In the genomic region with DNA sequence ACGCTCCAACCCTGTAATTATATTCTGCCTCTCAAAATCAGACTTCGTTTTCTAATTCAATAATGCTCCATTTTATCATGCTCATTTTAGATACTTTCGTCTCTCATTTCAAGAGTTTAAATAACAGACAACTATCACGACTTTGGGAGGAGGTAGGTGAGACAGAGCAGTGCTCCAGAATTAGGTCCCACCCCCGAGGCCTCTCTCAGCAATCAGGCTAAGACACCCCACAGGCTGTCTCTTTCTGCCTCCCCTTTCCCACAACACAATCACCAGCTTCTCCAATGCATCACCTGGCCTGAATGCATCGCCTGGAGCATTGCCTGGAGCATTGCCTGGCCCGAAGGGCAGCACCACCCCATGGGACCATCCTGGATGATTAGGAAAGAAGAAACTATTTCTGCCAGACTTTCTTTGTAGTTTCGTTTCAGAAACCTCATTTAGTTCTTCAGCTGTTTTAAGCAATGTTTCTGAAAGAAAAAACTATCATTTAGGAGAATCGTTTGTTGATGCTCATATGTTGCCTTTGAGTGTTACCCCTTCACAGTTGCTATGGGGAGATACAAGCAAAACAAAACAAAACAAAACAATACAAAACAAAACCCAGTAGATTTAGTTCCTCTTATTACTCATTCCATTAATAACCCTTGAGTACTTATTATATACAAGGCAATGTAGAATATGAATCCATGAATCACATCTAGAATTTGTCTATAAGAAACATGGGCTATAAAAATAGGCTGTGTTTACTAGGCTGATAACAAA, we compare ENCODE assay signal across 25 cellular contexts. TPM values are rescaled to one million over a fixed set of nuclear protein-coding genes. Genes with fewer than 3 reads are reported as not detected.
DNase-seq lines count a peak whose midpoint lies in the region; ATAC-seq and TF ChIP-seq lines count a peak whose summit lies in the region.
"Had no signal": no experiment of that assay in that cellular context is flagged by ENCODE, and none has a peak within 500 bp of the region (broad histone marks: within the 10 kb centered on the region; RNA-seq: fewer than 3 reads in every experiment).

No MANE protein-coding gene starts in this region.

- H3K4ac ChIP-seq in mesendoderm (ENCODE audit: low read depth, low read length), result no peak overlapping the region

- H3K4me1 ChIP-seq in mesendoderm (ENCODE audit: control insufficient read depth, low read depth, low read length), result no peaks in the 10 kb centered on the region
- H3K4me1 ChIP-seq: Peyer's patch, SJSA1 had no signal

- H3K27me3 ChIP-seq in mesendoderm (ENCODE audit: insufficient read depth, low read length, poor library complexity), result no peaks in the 10 kb centered on the region
- H3K27me3 ChIP-seq: Peyer's patch, SJSA1 had no signal

- no peaks in the 10 kb centered on the region for H3K79me1 ChIP-seq in mesendoderm (ENCODE audit: low read length)

- WGBS in mesendoderm (ENCODE audit: extremely low coverage, insufficient coverage, low lambda C conversion rate), result no CpG with 5 or more reads among the region's 9 CpGs

- H3K23ac ChIP-seq in mesendoderm (ENCODE audit: low read length), result no peak overlapping the region

- H2AK5ac ChIP-seq in mesendoderm (ENCODE audit: low read length), result no peak overlapping the region

- H3K4me2 ChIP-seq in mesendoderm (ENCODE audit: low read length), result no peak overlapping the region

- no peaks in the 10 kb centered on the region for H3K36me3 ChIP-seq in mesendoderm (ENCODE audit: control insufficient read depth, insufficient read depth, low read length)
- H3K36me3 ChIP-seq: Peyer's patch, SJSA1 had no signal

- TF ChIP-seq CTCF in coronary artery (IDR thresholded peaks at IDR 0.05), result no peak

- ATAC-seq in HG02870 (IDR thresholded peaks at IDR 0.05; ENCODE audit: unreplicated experiment), result no peak

- H4K5ac ChIP-seq in mesendoderm (ENCODE audit: low read length), result no peak overlapping the region

- H3K27ac ChIP-seq in coronary artery, result no peak overlapping the region
- H3K27ac ChIP-seq in mesendoderm (ENCODE audit: low read depth, low read length), result no peak overlapping the region
- H3K27ac ChIP-seq: 22Rv1, C4-2B, Peyer's patch, SJSA1 had no signal

- DNase-seq in DMS53 (lab: John Stamatoyannopoulos, UW) (peak; percentile 32), DMS53 treated with DMSO at 0.1 percent for 48 hours (lab: John Stamatoyannopoulos, UW; ENCODE audit: unreplicated experiment) (no peak), AG08395 (ENCODE audit: low spot score) (peak; percentile 2), coronary artery (ENCODE audit: low spot score) (no peak), mesendoderm (peak; percentile 13), NCI-H2227 (lab: John Stamatoyannopoulos, UW; ENCODE audit: unreplicated experiment) (no peak)
- no peak for DNase-seq in activated CD8-positive, alpha-beta memory T cell treated with anti-CD3 and anti-CD28 coated beads, Interleukin-2, amount 50 U/mL, for 4 hours
- DNase-seq: AML-193; Calu3; CD8-positive, alpha-beta memory T cell; DMS153; GF-D8; GOT3; HCEC 1CT; NCI-H1105 treated with DMSO at 0.1 percent for 48 hours; NCI-H1694 treated with DMSO at 0.1 percent for 48 hours; NCI-H2227 treated with DMSO at 0.1 percent for 48 hours; NCI-H510A; NCI-H82; Peyer's patch had no signal

- peak overlapping the region; percentile 44 for H3K4me3 ChIP-seq in coronary artery
- H3K4me3 ChIP-seq in mesendoderm (ENCODE audit: low read length), result no peak overlapping the region
- H3K4me3 ChIP-seq: Peyer's patch, SJSA1 had no signal

- H3K79me2 ChIP-seq in mesendoderm (ENCODE audit: control insufficient read depth, insufficient read depth, low read length), result no peaks in the 10 kb centered on the region

- no peak overlapping the region for H4K8ac ChIP-seq in mesendoderm (ENCODE audit: low read depth, low read length)

- no peak overlapping the region for H2BK5ac ChIP-seq in mesendoderm (ENCODE audit: low read length)

- H3K18ac ChIP-seq in mesendoderm (ENCODE audit: low read length), result no peak overlapping the region

- no peak overlapping the region for H3K9ac ChIP-seq in mesendoderm (ENCODE audit: low read length)

- H2BK15ac ChIP-seq in mesendoderm (replicated peaks; ENCODE audit: low read depth), result no peak overlapping the region

- H2BK120ac ChIP-seq in mesendoderm (ENCODE audit: low read depth, low read length), result no peak overlapping the region

- no peak overlapping the region for H3K56ac ChIP-seq in mesendoderm (ENCODE audit: low read length)

RNA-seq across cellular contexts. Expression of a gene that starts 36.8 kb away (rescaled TPM):
- 4.1 TPM for polyA plus RNA-seq in mesendoderm (2013, experiment 1 of 2)
- polyA plus RNA-seq in mesendoderm (2013, experiment 2 of 2), result 4.2 TPM
- polyA plus RNA-seq: CD8-positive, alpha-beta memory T cell; IgD-negative memory B cell had no signal

Comparison
In these comparisons a context has a peak if more than half of its experiments do, and no peak if none do; other contexts are left out.
1. DNase-seq: peak in DMS53 (single experiment), AG08395 (single experiment) and mesendoderm (single experiment); none in DMS53 treated with DMSO at 0.1 percent for 48 hours (single experiment), coronary artery (single experiment), NCI-H2227 (single experiment) and activated CD8-positive, alpha-beta memory T cell treated with anti-CD3 and anti-CD28 coated beads, Interleukin-2, amount 50 U/mL, for 4 hours (single experiment).